ENCODE assay signal across 20 cellular contexts in genomic region chr13:80047406-80047805, GRCh38.
DNase-seq lines count a peak whose midpoint lies in the region; ATAC-seq, FAIRE-seq and TF ChIP-seq lines count a peak whose summit lies in the region.
"Had no signal": no experiment of that assay in that cellular context is flagged by ENCODE, and none has a peak within 500 bp of the region (broad histone marks: within the 10 kb centered on the region; RNA-seq: fewer than 3 reads in every experiment).

No MANE protein-coding gene starts in this region.

- no peak for TF ChIP-seq EP300 in H1 (IDR thresholded peaks at IDR 0.05; ENCODE audit: borderline replicate concordance in 1 of 2, low read depth in 2 of 2, low read length in 2 of 2)

- no peak overlapping the region for H2BK12ac ChIP-seq in H1 (ENCODE audit: low read depth, low read length)

- WGBS in H1 (ENCODE audit: extremely low coverage in 1 of 2, insufficient coverage in 1 of 2, insufficient read length in 1 of 2, insufficient replicate concordance in 2 of 2, low coverage in 1 of 2, low lambda C conversion rate in 2 of 2, missing lambda C conversion rate in 1 of 2), 2 experiments, result 88% methylated on average over 8 of the region's 8 CpGs; no CpG with 5 or more reads in 1 of the 2 experiments

- no peak overlapping the region for H4K8ac ChIP-seq in H1 (ENCODE audit: extremely low read depth, insufficient read depth, low read length)

- no peaks in the 10 kb centered on the region for H3K23me2 ChIP-seq in H1 (ENCODE audit: low read depth, low read length)

- H3K14ac ChIP-seq in H1 (ENCODE audit: insufficient read length), result no peak overlapping the region

- no peak overlapping the region for H4K5ac ChIP-seq in H1 (ENCODE audit: insufficient read length, low read depth, low read length)

- H3K27ac ChIP-seq in BLaER1 treated with 17β-estradiol and CSF1 and Interleukin-3, amounts not matched to agents 10 nM and 100 nM, result no peak overlapping the region
- no peak overlapping the region for H3K27ac ChIP-seq in H1 (ENCODE audit: low read depth, low read length)
- H3K27ac ChIP-seq: C4-2B, esophagus muscularis mucosa, psoas muscle had no signal

- H3K56ac ChIP-seq in H1 (replicated peaks; ENCODE audit: insufficient read length, low read depth, low read length), result no peak overlapping the region

- H3K36me3 ChIP-seq in BLaER1 treated with 17β-estradiol and CSF1 and Interleukin-3, amounts not matched to agents 10 nM and 100 nM, result no peaks in the 10 kb centered on the region
- H3K36me3 ChIP-seq in H1 (ENCODE audit: control insufficient read depth in 2 of 4, insufficient read depth in 4 of 4, low read length in 3 of 4), result no peaks in the 10 kb centered on the region
- H3K36me3 ChIP-seq: esophagus muscularis mucosa had no signal

- FAIRE-seq in H1 (lab: Jason Lieb, UNC), result no peak
- FAIRE-seq: GM12892 had no signal

- H3K18ac ChIP-seq in H1 (ENCODE audit: extremely low read depth, low read length), result no peak overlapping the region

- TF ChIP-seq RAD21 in H1 (IDR thresholded peaks at IDR 0.05 in 1 of 2, conservative IDR thresholded peaks at IDR 0.05 in 1 of 2; ENCODE audit: low read depth in 2 of 2, low read length in 2 of 2), result no peak

- H3K4me3 Mint-ChIP-seq in osteocyte (ENCODE audit: unreplicated experiment), result no peak overlapping the region
- H3K4me3 Mint-ChIP-seq: mesothelial cell of epicardium; stimulated activated effector memory CD8-positive, alpha-beta T cell treated with anti-CD3 and anti-CD28 coated beads, Interleukin-12 subunit alpha, Interleukin-12 subunit beta, amount 100 ng/mL, for 72 hours had no signal

- CTCF ChIA-PET in H1 (lab: Charles Lee; ENCODE audit: partially characterized antibody), result no interaction called here

- peaks cover 0 to 9% (median 0%) of the 10 kb centered on the region in 11 experiments; a peak in 3 of 22 replicates for H3K27me3 ChIP-seq in BLaER1 treated with 17β-estradiol and CSF1 and Interleukin-3, amounts not matched to agents 10 nM and 100 nM
- H3K27me3 ChIP-seq in H1 (replicated peaks in 1 of 4; ENCODE audit: control insufficient read depth in 3 of 4, extremely low read depth in 1 of 4, insufficient read depth in 3 of 4, low read length in 3 of 4), result no peaks in the 10 kb centered on the region; a peak in 1 of 7 replicates
- H3K27me3 ChIP-seq: esophagus muscularis mucosa had no signal

- peaks cover 35% of the 10 kb centered on the region for H3K4me1 Mint-ChIP-seq in osteocyte (ENCODE audit: unreplicated experiment)
- H3K4me1 Mint-ChIP-seq: stimulated activated effector memory CD8-positive, alpha-beta T cell treated with anti-CD3 and anti-CD28 coated beads, Interleukin-12 subunit alpha, Interleukin-12 subunit beta, amount 100 ng/mL, for 72 hours had no signal

- no peak overlapping the region for H2BK5ac ChIP-seq in H1 (ENCODE audit: low read depth, low read length)

- H4K91ac ChIP-seq in H1 (replicated peaks; ENCODE audit: insufficient read length, low read length), result no peak overlapping the region

- H2BK15ac ChIP-seq in H1 (ENCODE audit: low read length), result no peak overlapping the region

- TF ChIP-seq CTCF in H1 (IDR thresholded peaks at IDR 0.05; ENCODE audit: control extremely low read depth in 1 of 3, insufficient read depth in 1 of 3, low read depth in 1 of 3, low read length in 3 of 3) (no peak), osteocyte (IDR thresholded peaks at IDR 0.05) (no peak)

- no peak overlapping the region for H3K4me3 ChIP-seq in BLaER1 treated with 17β-estradiol and CSF1 and Interleukin-3, amounts not matched to agents 10 nM and 100 nM
- H3K4me3 ChIP-seq in H1 (ENCODE audit: extremely low read depth in 1 of 4, insufficient read depth in 2 of 4, low read depth in 3 of 4, low read length in 4 of 4), result no peak overlapping the region
- H3K4me3 ChIP-seq: coronary artery, esophagus muscularis mucosa, psoas muscle had no signal

- H3K36me3 Mint-ChIP-seq in osteocyte (ENCODE audit: unreplicated experiment), result no peaks in the 10 kb centered on the region
- H3K36me3 Mint-ChIP-seq: mesothelial cell of epicardium; stimulated activated effector memory CD8-positive, alpha-beta T cell treated with anti-CD3 and anti-CD28 coated beads, Interleukin-12 subunit alpha, Interleukin-12 subunit beta, amount 100 ng/mL, for 72 hours had no signal

- no peaks in the 10 kb centered on the region for H3K27me3 Mint-ChIP-seq in osteocyte (ENCODE audit: unreplicated experiment)

- H3K4me1 ChIP-seq in BLaER1 treated with 17β-estradiol and CSF1 and Interleukin-3, amounts not matched to agents 10 nM and 100 nM, result peaks cover 30 to 47% (median 41%) of the 10 kb centered on the region in 10 experiments
- peaks cover 0 to 4% (median 1%) of the 10 kb centered on the region in 4 experiments; a peak in 2 of 7 replicates for H3K4me1 ChIP-seq in H1 (replicated peaks in 1 of 4; ENCODE audit: control insufficient read depth in 3 of 4, insufficient read depth in 4 of 4, low read length in 3 of 4)

- H3K79me1 ChIP-seq in H1 (ENCODE audit: low read depth, low read length), result no peaks in the 10 kb centered on the region

- H3K9me3 ChIP-seq in BLaER1 treated with 17β-estradiol and CSF1 and Interleukin-3, amounts not matched to agents 10 nM and 100 nM (replicated peaks in 1 of 11), result peaks cover 0 to 10% (median 0%) of the 10 kb centered on the region in 11 experiments; a peak in 7 of 22 replicates
- H3K9me3 ChIP-seq in H1 (ENCODE audit: insufficient read depth in 2 of 2, low read depth in 1 of 2, low read length in 1 of 2), result no peaks in the 10 kb centered on the region
- H3K9me3 ChIP-seq: esophagus muscularis mucosa, psoas muscle had no signal

- no peak for ATAC-seq in esophagus mucosa
- ATAC-seq: psoas muscle; stimulated activated effector memory CD8-positive, alpha-beta T cell treated with anti-CD3 and anti-CD28 coated beads, Interleukin-12 subunit alpha, Interleukin-12 subunit beta, amount 100 ng/mL, for 72 hours had no signal

- no peak overlapping the region for H3K4ac ChIP-seq in H1 (replicated peaks; ENCODE audit: insufficient read length, low read depth, low read length)

- H3K27ac Mint-ChIP-seq in osteocyte (ENCODE audit: unreplicated experiment), result peak overlapping the region; percentile 3
- H3K27ac Mint-ChIP-seq: mesothelial cell of epicardium; stimulated activated effector memory CD8-positive, alpha-beta T cell treated with anti-CD3 and anti-CD28 coated beads, Interleukin-12 subunit alpha, Interleukin-12 subunit beta, amount 100 ng/mL, for 72 hours had no signal

- H3K9me3 Mint-ChIP-seq in osteocyte (ENCODE audit: unreplicated experiment), result no peaks in the 10 kb centered on the region

- DNase-seq in RPMI7951 (ENCODE audit: low read depth), result peak; percentile 91
- no peak for DNase-seq in H1 (ENCODE audit: low read depth in 1 of 2, low spot score in 2 of 2)
- DNase-seq in osteocyte (ENCODE audit: extremely low spot score, unreplicated experiment), result no peak
- DNase-seq in activated CD4-positive, alpha-beta T cell treated with anti-CD3 and anti-CD28 coated beads for 48 hours, result no peak
- DNase-seq in activated effector memory CD4-positive, alpha-beta T cell treated with Interleukin-2 at 50 U/mL for 16 hours, result no peak
- DNase-seq in LoVo (ENCODE audit: low spot score), result no peak
- DNase-seq: activated naive CD4-positive, alpha-beta T cell treated with anti-CD3 and anti-CD28 coated beads, Interleukin-2, amount 50 U/mL, for 16 hours; Karpas-422; NCI-H2081 treated with DMSO at 0.1 percent for 48 hours; psoas muscle; SHP77; stimulated activated CD4-positive, alpha-beta T cell treated with anti-CD3 and anti-CD28 coated beads, Interleukin-2, amount 100 ng/mL, for 48 hours had no signal

- no peak for TF ChIP-seq POLR2A in H1 (IDR thresholded peaks at IDR 0.05; ENCODE audit: control extremely low read depth in 1 of 2, low read depth in 2 of 2, low read length in 2 of 2)

- H3K79me2 ChIP-seq in H1 (ENCODE audit: control insufficient read depth in 1 of 2, insufficient read depth in 2 of 2, low read length in 2 of 2), result no peaks in the 10 kb centered on the region

- H2BK120ac ChIP-seq in H1 (replicated peaks; ENCODE audit: low read depth, low read length), result no peak overlapping the region

- no peak overlapping the region for H2BK20ac ChIP-seq in H1 (ENCODE audit: low read length)

- POLR2A ChIA-PET in H1 (lab: Charles Lee; ENCODE audit: partially characterized antibody), result no interaction called here

- H2AK5ac ChIP-seq in H1 (ENCODE audit: low read depth, low read length), result no peak overlapping the region

- peak overlapping the region; percentile 82 for H2AFZ ChIP-seq in H1 (ENCODE audit: low read length)

- peak overlapping the region; percentile 62 to 87 (median 76) for H3K4me2 ChIP-seq in BLaER1 treated with 17β-estradiol and CSF1 and Interleukin-3, amounts not matched to agents 10 nM and 100 nM
- no peak overlapping the region for H3K4me2 ChIP-seq in H1 (ENCODE audit: insufficient read depth in 1 of 2, low read depth in 2 of 2, low read length in 2 of 2)

- no peak overlapping the region for H3K9ac ChIP-seq in BLaER1 treated with 17β-estradiol and CSF1 and Interleukin-3, amounts not matched to agents 10 nM and 100 nM
- peak overlapping the region in 1 of 4 experiments; percentile 40; a peak in 1 of 7 replicates for H3K9ac ChIP-seq in H1 (replicated peaks in 1 of 4; ENCODE audit: extremely low read depth in 1 of 4, low read depth in 3 of 4, low read length in 3 of 4)

- H4K20me1 ChIP-seq in BLaER1 treated with 17β-estradiol and CSF1 and Interleukin-3, amounts not matched to agents 10 nM and 100 nM, result no peaks in the 10 kb centered on the region
- no peaks in the 10 kb centered on the region for H4K20me1 ChIP-seq in H1 (replicated peaks in 1 of 2; ENCODE audit: control insufficient read depth in 1 of 2, insufficient read depth in 2 of 2, low read length in 2 of 2)

- no peak overlapping the region for H3K23ac ChIP-seq in H1 (ENCODE audit: insufficient read length)

TF ChIP-seq in H1, 55 proteins besides CTCF, POLR2A, EP300 and RAD21:
- TF ChIP-seq GABPA (IDR thresholded peaks at IDR 0.05; ENCODE audit: borderline replicate concordance, insufficient read depth, low read length) (no peak), RXRA (IDR thresholded peaks at IDR 0.05; ENCODE audit: insufficient read depth, low read depth, low read length) (no peak), BRCA1 (IDR thresholded peaks at IDR 0.05; ENCODE audit: low read depth, low read length) (no peak), SP1 (IDR thresholded peaks at IDR 0.05; ENCODE audit: low read depth, low read length) (no peak), EGR1 (IDR thresholded peaks at IDR 0.05; ENCODE audit: borderline replicate concordance, low read depth, low read length) (no peak)

Comparison
In these comparisons a context has a peak if more than half of its experiments do, and no peak if none do; other contexts are left out.
1. H3K4me2 ChIP-seq: peak in BLaER1 treated with 17β-estradiol and CSF1 and Interleukin-3, amounts not matched to agents 10 nM and 100 nM (11 of 11); none in H1 (0 of 2).